ENCODE assay signal across 1 cellular context in genomic region chr18:50065039-50065438, GRCh38.
A peak's percentile ranks its signal among the peaks of the same experiment; 100 is the strongest.
TF ChIP-seq lines count a peak whose summit lies in the region.

No MANE protein-coding gene starts in this region.

TF ChIP-seq in HepG2, 621 proteins besides CTCF, POLR2A, EP300 and RAD21 (continued from another document):
- peak; percentile 45; the same call in 1 of the 2 replicates for TF ChIP-seq PAXIP1 (CRISPR knock-in tag; conservative IDR thresholded peaks at IDR 0.05)
- peak; percentile 59 for TF ChIP-seq ZMYM3 (CRISPR knock-in tag; IDR thresholded peaks at IDR 0.05)
- peak; percentile 23 for TF ChIP-seq TEAD3 (CRISPR knock-in tag; optimal IDR thresholded peaks at IDR 0.05; ENCODE audit: borderline replicate concordance)
- TF ChIP-seq ZNF792 (CRISPR knock-in tag; IDR thresholded peaks at IDR 0.05), result 0 out of 2 replicates have a peak, but pooled peaks have one; percentile 25
- TF ChIP-seq NCOR1 (IDR thresholded peaks at IDR 0.05; ENCODE audit: borderline replicate concordance, low read length), result peak; percentile 17; the same call in 1 of the 2 replicates
- TF ChIP-seq ZNF230 (CRISPR knock-in tag; IDR thresholded peaks at IDR 0.05), result no peak
- no peak for TF ChIP-seq TSC22D2 (CRISPR knock-in tag; IDR thresholded peaks at IDR 0.05; ENCODE audit: borderline replicate concordance)
- 0 out of 2 replicates have a peak, but pooled peaks have one; percentile 18 for TF ChIP-seq HOMEZ (CRISPR knock-in tag; IDR thresholded peaks at IDR 0.05; ENCODE audit: low read depth)
